ENCODE assay signal across 36 cellular contexts in the genomic region with DNA sequence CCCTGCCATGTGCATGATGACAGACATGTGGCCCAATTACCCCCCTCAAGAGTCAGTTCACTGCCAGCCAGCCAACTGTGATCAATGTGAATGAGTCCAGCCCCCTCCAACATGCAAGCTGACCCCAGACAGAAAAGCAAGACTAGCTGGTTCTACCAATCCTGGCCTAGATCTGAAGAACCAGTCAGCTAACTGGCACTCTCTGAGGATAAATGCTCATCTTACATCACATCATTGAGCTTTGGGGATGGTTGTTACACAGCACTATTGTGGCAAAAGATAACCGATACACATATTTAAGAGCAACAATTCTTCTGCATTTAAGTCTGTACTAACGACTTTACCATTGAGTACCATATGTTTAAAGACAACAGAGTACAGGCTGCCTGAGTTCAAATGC.
"Had no signal": no experiment of that assay in that cellular context is flagged by ENCODE, and none has a peak within 500 bp of the region (broad histone marks: within the 10 kb centered on the region; RNA-seq: fewer than 3 reads in every experiment).

No MANE protein-coding gene starts in this region.

- H3K9me3 ChIP-seq: ascending aorta had no signal

- H3K36me3 Mint-ChIP-seq: activated CD4-positive, alpha-beta memory T cell treated with anti-CD3 and anti-CD28 coated beads for 36 hours; activated naive CD4-positive, alpha-beta T cell treated with anti-CD3 and anti-CD28 coated beads, Interleukin-2, amount 10 ng/mL, durations not matched to agents 7 days and 5 days; activated naive CD4-positive, alpha-beta T cell treated with anti-CD3 and anti-CD28 coated beads, Interleukin-2, amount 50 U/mL, for 24 hours; activated naive CD8-positive, alpha-beta T cell; activated naive CD8-positive, alpha-beta T cell treated with anti-CD3 and anti-CD28 coated beads, Interleukin-2, amount 10 ng/mL, durations not matched to agents 7 days and 5 days had no signal

- ATAC-seq: activated CD8-positive, alpha-beta T cell treated with anti-CD3 and anti-CD28 coated beads for 36 hours; activated naive CD8-positive, alpha-beta T cell treated with anti-CD3 and anti-CD28 coated beads, Interleukin-2, amount 50 U/mL, for 24 hours had no signal

- H3K36me3 ChIP-seq: ascending aorta, cardiac muscle cell had no signal

- DNase-seq: activated B cell treated with CpG ODN at 0.5 μM for 24 hours; activated CD4-positive, alpha-beta memory T cell treated with anti-CD3 and anti-CD28 coated beads for 36 hours; activated CD4-positive, alpha-beta T cell treated with anti-CD3 and anti-CD28 coated beads for 4 hours; activated CD4-positive, alpha-beta T cell treated with anti-CD3 and anti-CD28 coated beads, Interleukin-2, amount 10 ng/mL, durations not matched to agents 24 days and 14 days; activated CD4-positive, alpha-beta T cell treated with anti-CD3 and anti-CD28 coated beads, Interleukin-2, amount 50 U/mL, for 1 hour; activated CD4-positive, alpha-beta T cell treated with anti-CD3 and anti-CD28 coated beads, Interleukin-2, amount 50 U/mL, for 4 hours; activated CD4-positive, CD25-positive, alpha-beta regulatory T cell treated with anti-CD3 and anti-CD28 coated beads, Interleukin-2, amount 50 U/mL, for 72 hours; activated CD8-positive, alpha-beta memory T cell treated with anti-CD3 and anti-CD28 coated beads, Interleukin-2, amount 50 U/mL, for 48 hours; activated CD8-positive, alpha-beta T cell treated with anti-CD3 and anti-CD28 coated beads for 36 hours; activated effector memory CD4-positive, alpha-beta T cell treated with Interleukin-2 at 50 U/mL for 16 hours; activated gamma-delta T cell; activated naive CD4-positive, alpha-beta T cell treated with anti-CD3 and anti-CD28 coated beads, Interleukin-2, amount 10 ng/mL, durations not matched to agents 7 days and 5 days; activated naive CD4-positive, alpha-beta T cell treated with Interleukin-2 at 50 U/mL for 16 hours; activated naive CD8-positive, alpha-beta T cell treated with anti-CD3 and anti-CD28 coated beads, Interleukin-2, amount 10 ng/mL, durations not matched to agents 7 days and 5 days; activated naive CD8-positive, alpha-beta T cell treated with anti-CD3 and anti-CD28 coated beads, Interleukin-2, amount 50 U/mL, for 24 hours; activated T-cell treated with anti-CD3 and anti-CD28 coated beads, Interleukin-2, amount 50 U/mL, for 24 hours; activated T-cell treated with anti-CD3 and anti-CD28 coated beads, Interleukin-2, amount 50 U/mL, for 48 hours; amygdala; anterior cingulate cortex; caudate nucleus; cerebellar nuclear complex; T-helper 1 cell; T-helper 2 cell; T-helper 9 cell had no signal

- H3K4me1 Mint-ChIP-seq: activated B cell treated with CpG ODN at 0.5 μM for 24 hours; activated CD4-positive, alpha-beta T cell treated with anti-CD3 and anti-CD28 coated beads, Interleukin-2, amount 10 ng/mL, durations not matched to agents 24 days and 14 days; activated naive CD4-positive, alpha-beta T cell treated with anti-CD3 and anti-CD28 coated beads, Interleukin-2, amount 10 ng/mL, durations not matched to agents 7 days and 5 days; activated naive CD4-positive, alpha-beta T cell treated with anti-CD3 and anti-CD28 coated beads, Interleukin-2, amount 50 U/mL, for 24 hours; activated naive CD8-positive, alpha-beta T cell treated with anti-CD3 and anti-CD28 coated beads, Interleukin-2, amount 10 ng/mL, durations not matched to agents 7 days and 5 days; activated naive CD8-positive, alpha-beta T cell treated with anti-CD3 and anti-CD28 coated beads, Interleukin-2, amount 50 U/mL, for 24 hours; central memory CD8-positive, alpha-beta T cell had no signal

- H3K27ac Mint-ChIP-seq: activated B cell treated with CpG ODN at 0.5 μM for 24 hours; activated CD4-positive, alpha-beta memory T cell treated with anti-CD3 and anti-CD28 coated beads for 36 hours; activated CD4-positive, alpha-beta T cell treated with anti-CD3 and anti-CD28 coated beads, Interleukin-2, amount 10 ng/mL, durations not matched to agents 24 days and 14 days; activated CD8-positive, alpha-beta T cell treated with anti-CD3 and anti-CD28 coated beads for 36 hours; activated naive CD4-positive, alpha-beta T cell treated with anti-CD3 and anti-CD28 coated beads, Interleukin-2, amount 10 ng/mL, durations not matched to agents 7 days and 5 days; activated naive CD4-positive, alpha-beta T cell treated with anti-CD3 and anti-CD28 coated beads, Interleukin-2, amount 50 U/mL, for 24 hours; activated naive CD8-positive, alpha-beta T cell; activated naive CD8-positive, alpha-beta T cell treated with anti-CD3 and anti-CD28 coated beads, Interleukin-2, amount 10 ng/mL, durations not matched to agents 7 days and 5 days; activated naive CD8-positive, alpha-beta T cell treated with anti-CD3 and anti-CD28 coated beads, Interleukin-2, amount 50 U/mL, for 24 hours; activated T-cell treated with anti-CD3 and anti-CD28 coated beads, Interleukin-2, amount 50 U/mL, for 24 hours; activated T-helper 2 cell treated with anti-CD3 and anti-CD28 coated beads, Interferon-gamma antibody, Interleukin-2, Interleukin-4, amounts not matched to agents 10 μg/mL and 5 μg/mL and 100 μg/mL, durations not matched to agents 14 hours and 24 hours and 36 hours; T-helper 1 cell treated with Interleukin-12 subunit alpha and Interleukin-12 subunit beta and Interleukin-4 antibody, amounts not matched to agents 30 μg/mL and 1 μg/mL, for 36 hours; T-helper 2 cell treated with Interferon-gamma antibody and Interleukin-4, amounts not matched to agents 5 μg/mL and 100 μg/mL, for 36 hours had no signal

- H3K27ac ChIP-seq: ascending aorta, cardiac muscle cell, VCaP had no signal

- H3K4me3 ChIP-seq: ascending aorta, cardiac muscle cell had no signal

- H3K4me1 ChIP-seq: ascending aorta had no signal

- H3K9me3 Mint-ChIP-seq: activated B cell treated with CpG ODN at 0.5 μM for 24 hours; activated CD4-positive, alpha-beta T cell treated with anti-CD3 and anti-CD28 coated beads, Interleukin-2, amount 10 ng/mL, durations not matched to agents 24 days and 14 days; central memory CD8-positive, alpha-beta T cell had no signal

- H3K27me3 Mint-ChIP-seq: activated B cell treated with CpG ODN at 0.5 μM for 24 hours; activated CD4-positive, alpha-beta memory T cell treated with anti-CD3 and anti-CD28 coated beads for 36 hours; activated CD4-positive, alpha-beta T cell treated with anti-CD3 and anti-CD28 coated beads, Interleukin-2, amount 10 ng/mL, durations not matched to agents 24 days and 14 days; activated CD8-positive, alpha-beta T cell treated with anti-CD3 and anti-CD28 coated beads for 36 hours; activated naive CD4-positive, alpha-beta T cell treated with anti-CD3 and anti-CD28 coated beads, Interleukin-2, amount 10 ng/mL, durations not matched to agents 7 days and 5 days; activated naive CD4-positive, alpha-beta T cell treated with anti-CD3 and anti-CD28 coated beads, Interleukin-2, amount 50 U/mL, for 24 hours; activated naive CD8-positive, alpha-beta T cell; activated naive CD8-positive, alpha-beta T cell treated with anti-CD3 and anti-CD28 coated beads, Interleukin-2, amount 10 ng/mL, durations not matched to agents 7 days and 5 days; activated naive CD8-positive, alpha-beta T cell treated with anti-CD3 and anti-CD28 coated beads, Interleukin-2, amount 50 U/mL, for 24 hours; activated T-cell treated with anti-CD3 and anti-CD28 coated beads, Interleukin-2, amount 50 U/mL, for 24 hours; brain; central memory CD8-positive, alpha-beta T cell had no signal

- H3K4me3 Mint-ChIP-seq: activated B cell treated with CpG ODN at 0.5 μM for 24 hours; activated CD4-positive, alpha-beta memory T cell treated with anti-CD3 and anti-CD28 coated beads for 36 hours; activated CD4-positive, alpha-beta T cell treated with anti-CD3 and anti-CD28 coated beads, Interleukin-2, amount 10 ng/mL, durations not matched to agents 24 days and 14 days; activated CD8-positive, alpha-beta T cell treated with anti-CD3 and anti-CD28 coated beads for 36 hours; activated naive CD4-positive, alpha-beta T cell treated with anti-CD3 and anti-CD28 coated beads, Interleukin-2, amount 10 ng/mL, durations not matched to agents 7 days and 5 days; activated naive CD4-positive, alpha-beta T cell treated with anti-CD3 and anti-CD28 coated beads, Interleukin-2, amount 50 U/mL, for 24 hours; activated naive CD8-positive, alpha-beta T cell; activated naive CD8-positive, alpha-beta T cell treated with anti-CD3 and anti-CD28 coated beads, Interleukin-2, amount 10 ng/mL, durations not matched to agents 7 days and 5 days; activated naive CD8-positive, alpha-beta T cell treated with anti-CD3 and anti-CD28 coated beads, Interleukin-2, amount 50 U/mL, for 24 hours; activated T-cell treated with anti-CD3 and anti-CD28 coated beads, Interleukin-2, amount 50 U/mL, for 24 hours; brain; central memory CD8-positive, alpha-beta T cell; T-helper 1 cell treated with Interleukin-12 subunit alpha and Interleukin-12 subunit beta and Interleukin-4 antibody, amounts not matched to agents 30 μg/mL and 1 μg/mL, for 36 hours; T-helper 2 cell treated with Interferon-gamma antibody and Interleukin-4, amounts not matched to agents 5 μg/mL and 100 μg/mL, for 36 hours had no signal

- FAIRE-seq: bronchial epithelial cell, TTC549 had no signal

- H3K27me3 ChIP-seq: ascending aorta, cardiac muscle cell had no signal
